Comparison of ENCODE assay signal across 8 cellular contexts in genomic region chr11:5809122-5809519, GRCh38. TPM values are rescaled to one million over a fixed set of nuclear protein-coding genes. Genes with fewer than 3 reads are reported as not detected.
DNase-seq lines count a peak whose midpoint lies in the region; ATAC-seq and TF ChIP-seq lines count a peak whose summit lies in the region.

No MANE protein-coding gene starts in this region.

- peaks cover 0 to 6% (median 0%) of the 10 kb centered on the region in 7 donors for H3K27me3 ChIP-seq in heart right ventricle
- no peaks in the 10 kb centered on the region; the same call in 1 of the 2 replicates for H3K27me3 ChIP-seq in HUES6 (ENCODE audit: control insufficient read depth, insufficient read depth, low read length)

- peak overlapping the region; percentile 24 for H3K9ac ChIP-seq in HUES6 (ENCODE audit: low read length)

- DNase-seq in heart right ventricle (no peak), Right ventricle myocardium inferior (ENCODE audit: missing footprints) (no peak), chondrocyte (ENCODE audit: low spot score) (no peak), NCI-H2081 (lab: John Stamatoyannopoulos, UW) (no peak), substantia nigra (lab: John Stamatoyannopoulos, UW) (no peak), NCI-H510A (lab: John Stamatoyannopoulos, UW) (no peak)
- DNase-seq in natural killer cell treated with Interleukin-12 subunit alpha and Interleukin-12 subunit beta and Interleukin-15 and Interleukin-18, amount 100 ng/mL, for 72 hours (ENCODE audit: low spot score) = no peak

- H3K4me1 Mint-ChIP-seq in chondrocyte (ENCODE audit: low read depth) = peaks cover 12% of the 10 kb centered on the region
- H3K4me1 Mint-ChIP-seq in natural killer cell treated with Interleukin-12 subunit alpha and Interleukin-12 subunit beta and Interleukin-15 and Interleukin-18, amount 100 ng/mL, for 72 hours (ENCODE audit: low read depth in 2 of 2) = peaks cover 12 to 13% of the 10 kb centered on the region in 2 donors

- H3K36me3 ChIP-seq in heart right ventricle = no peaks in the 10 kb centered on the region
- H3K36me3 ChIP-seq in HUES6 (ENCODE audit: control insufficient read depth, insufficient read depth, low read length) = no peaks in the 10 kb centered on the region

- peaks cover 0 to 6% (median 0%) of the 10 kb centered on the region in 11 donors for H3K9me3 ChIP-seq in heart right ventricle
- peaks cover 2% of the 10 kb centered on the region; the same call in 1 of the 2 replicates for H3K9me3 ChIP-seq in HUES6 (ENCODE audit: control insufficient read depth, insufficient read depth, low read depth, low read length)

- TF ChIP-seq CTCF in heart right ventricle (IDR thresholded peaks at IDR 0.05) (no peak), chondrocyte (IDR thresholded peaks at IDR 0.05) (no peak)

- peak overlapping the region; percentile 76 for H3K4me3 Mint-ChIP-seq in chondrocyte (ENCODE audit: unreplicated experiment)
- H3K4me3 Mint-ChIP-seq in natural killer cell treated with Interleukin-12 subunit alpha and Interleukin-12 subunit beta and Interleukin-15 and Interleukin-18, amount 100 ng/mL, for 72 hours = peak overlapping the region; percentile 87

- H3K4me3 ChIP-seq in heart right ventricle = peak overlapping the region; percentile 13 to 66 (median 54)
- H3K4me3 ChIP-seq in HUES6 (ENCODE audit: low read depth, low read length) = peak overlapping the region; percentile 64

- H3K4me1 ChIP-seq in heart right ventricle (peaks cover 0 to 16% (median 5%) of the 10 kb centered on the region in 9 donors), HUES6 (ENCODE audit: control insufficient read depth, insufficient read depth, low read length) (no peaks in the 10 kb centered on the region)

- no peak overlapping the region for H3K27ac Mint-ChIP-seq in chondrocyte (ENCODE audit: unreplicated experiment)
- H3K27ac Mint-ChIP-seq in natural killer cell treated with Interleukin-12 subunit alpha and Interleukin-12 subunit beta and Interleukin-15 and Interleukin-18, amount 100 ng/mL, for 72 hours = peak overlapping the region in 1 of 2 donors; percentile 50

- WGBS in heart right ventricle, 2 donors = 44 to 52% methylated on average over 5 of the region's 5 CpGs

- H3K36me3 Mint-ChIP-seq in chondrocyte (ENCODE audit: low read depth) = peaks cover 3% of the 10 kb centered on the region
- H3K36me3 Mint-ChIP-seq in natural killer cell treated with Interleukin-12 subunit alpha and Interleukin-12 subunit beta and Interleukin-15 and Interleukin-18, amount 100 ng/mL, for 72 hours = no peaks in the 10 kb centered on the region

- peaks cover 4% of the 10 kb centered on the region for H3K9me3 Mint-ChIP-seq in chondrocyte (ENCODE audit: low read depth)
- H3K9me3 Mint-ChIP-seq in natural killer cell treated with Interleukin-12 subunit alpha and Interleukin-12 subunit beta and Interleukin-15 and Interleukin-18, amount 100 ng/mL, for 72 hours = no peaks in the 10 kb centered on the region

- H3K27me3 Mint-ChIP-seq in chondrocyte (ENCODE audit: low read depth) = peaks cover 55% of the 10 kb centered on the region
- H3K27me3 Mint-ChIP-seq in natural killer cell treated with Interleukin-12 subunit alpha and Interleukin-12 subunit beta and Interleukin-15 and Interleukin-18, amount 100 ng/mL, for 72 hours = peaks cover 30 to 34% of the 10 kb centered on the region in 2 donors

- ATAC-seq in heart right ventricle (peak in 4 of 8 donors; percentile 39 to 77 (median 46)), Right ventricle myocardium inferior (no peak)
- peak in 1 of 2 donors; percentile 20 for ATAC-seq in natural killer cell treated with Interleukin-12 subunit alpha and Interleukin-12 subunit beta and Interleukin-15 and Interleukin-18, amount 100 ng/mL, for 72 hours

- intact Hi-C loops in heart right ventricle (cut with DNase I) (loop anchor here (2.0 to 10.0 kb wide), 16 partner anchors 112 to 1182 kb away; partner anchors contain the start of genes TRIM6 (in 3 of the 10), TRIM22 (in 2 of the 10), TRIM5 (in 2 of the 10) and OR51V1 (in 1 of the 10)), Right ventricle myocardium inferior (cut with DNase I) (loop anchor here (2.0 to 10.0 kb wide), 4 partner anchors 124 to 687 kb away; partner anchors contain the start of genes TRIM5 and TRIM6)

- H3K27ac ChIP-seq in heart right ventricle (peak overlapping the region in 2 of 10 donors; percentile 19 to 50), HUES6 (ENCODE audit: low read depth, low read length) (no peak overlapping the region), substantia nigra (ENCODE audit: low read depth, low read length, poor library complexity, severe bottlenecking) (no peak overlapping the region)

RNA-seq across cellular contexts. Expression of gene OR52N2, which starts 0.4 kb away (rescaled TPM):
- total RNA-seq in heart right ventricle = not detected
- not detected for polyA plus RNA-seq in heart right ventricle
- total RNA-seq in Right ventricle myocardium inferior = not detected
- total RNA-seq in chondrocyte = not detected in 3 replicates
- total RNA-seq in natural killer cell treated with Interleukin-12 subunit alpha and Interleukin-12 subunit beta and Interleukin-15 and Interleukin-18, amount 100 ng/mL, for 72 hours = not detected

RNA-seq across cellular contexts. Expression of gene OR52N1, which starts 18.1 kb away (rescaled TPM):
- under 1 TPM in 1 of 10 donors, not detected in 9; 0.09 TPM for total RNA-seq in heart right ventricle
- not detected for polyA plus RNA-seq in heart right ventricle
- not detected for total RNA-seq in Right ventricle myocardium inferior
- total RNA-seq in chondrocyte = not detected in 3 replicates
- not detected for total RNA-seq in natural killer cell treated with Interleukin-12 subunit alpha and Interleukin-12 subunit beta and Interleukin-15 and Interleukin-18, amount 100 ng/mL, for 72 hours

RNA-seq across cellular contexts. Expression of gene OR52N5, which starts 26.0 kb away (rescaled TPM):
- total RNA-seq in heart right ventricle (under 1 TPM in 1 of 10 donors, not detected in 9; 0.09 TPM), Right ventricle myocardium inferior (not detected), chondrocyte (not detected in 3 replicates)
- not detected for polyA plus RNA-seq in heart right ventricle
- total RNA-seq in natural killer cell treated with Interleukin-12 subunit alpha and Interleukin-12 subunit beta and Interleukin-15 and Interleukin-18, amount 100 ng/mL, for 72 hours = not detected

RNA-seq across cellular contexts. Expression of gene OR52E6, which starts 32.6 kb away (rescaled TPM):
- not detected for total RNA-seq in heart right ventricle
- not detected for polyA plus RNA-seq in heart right ventricle
- total RNA-seq in Right ventricle myocardium inferior = not detected
- not detected in 3 replicates for total RNA-seq in chondrocyte
- not detected for total RNA-seq in natural killer cell treated with Interleukin-12 subunit alpha and Interleukin-12 subunit beta and Interleukin-15 and Interleukin-18, amount 100 ng/mL, for 72 hours

RNA-seq across cellular contexts. Expression of gene OR52E8, which starts 48.4 kb away (rescaled TPM):
- total RNA-seq in heart right ventricle = not detected
- polyA plus RNA-seq in heart right ventricle = not detected
- not detected for total RNA-seq in Right ventricle myocardium inferior
- total RNA-seq in chondrocyte = not detected in 3 replicates
- total RNA-seq in natural killer cell treated with Interleukin-12 subunit alpha and Interleukin-12 subunit beta and Interleukin-15 and Interleukin-18, amount 100 ng/mL, for 72 hours = not detected
